ENCODE assay signal across 18 cellular contexts in genomic region chr6:27442932-27443331, GRCh38. TPM values are rescaled to one million over a fixed set of nuclear protein-coding genes. Genes with fewer than 3 reads are reported as not detected.
DNase-seq lines count a peak whose midpoint lies in the region.
"Had no signal": no experiment of that assay in that cellular context is flagged by ENCODE, and none has a peak within 500 bp of the region (broad histone marks: within the 10 kb centered on the region; RNA-seq: fewer than 3 reads in every experiment).

No MANE protein-coding gene starts in this region.

- peak in 1 of 61 donors; percentile 33 for DNase-seq in caudate nucleus (lab: John Stamatoyannopoulos, UW)
- DNase-seq in inferior parietal cortex (ENCODE audit: extremely low spot score) = peak; percentile 73
- no peak for DNase-seq in activated CD4-positive, alpha-beta T cell treated with anti-CD3 and anti-CD28 coated beads, Interleukin-2, amount 50 U/mL, for 48 hours
- DNase-seq in SHP77 treated with DMSO at 0.1 percent for 48 hours (lab: John Stamatoyannopoulos, UW) = no peak
- DNase-seq in CD8-positive, alpha-beta memory T cell = no peak
- DNase-seq: BE2C; Calu3; CD4-positive, alpha-beta T cell; COR-L47; DMS53; DMS79 treated with DMSO at 0.1 percent for 48 hours; GF-D8; H9; HFFc6 had no signal

- H3K27me3 Mint-ChIP-seq in CD8-positive, alpha-beta memory T cell = no peaks in the 10 kb centered on the region
- H3K27me3 Mint-ChIP-seq: CD4-positive, alpha-beta T cell had no signal

- H3K36me3 ChIP-seq in CD8-positive, alpha-beta memory T cell (ENCODE audit: insufficient read depth, low read length) = no peaks in the 10 kb centered on the region
- H3K36me3 ChIP-seq: BE2C had no signal

- H3K4me3 Mint-ChIP-seq in CD8-positive, alpha-beta memory T cell = no peak overlapping the region
- H3K4me3 Mint-ChIP-seq: CD14-positive monocyte; CD4-positive, alpha-beta T cell; GM23338; H9; HFFc6 had no signal

- H3K4me1 Mint-ChIP-seq in CD8-positive, alpha-beta memory T cell = no peaks in the 10 kb centered on the region
- H3K4me1 Mint-ChIP-seq: CD14-positive monocyte, GM23338, H9 had no signal

- POLR2A ChIA-PET in CD8-positive, alpha-beta memory T cell (lab: Charles Lee) = no interaction called here

- H3K27me3 ChIP-seq in CD8-positive, alpha-beta memory T cell (ENCODE audit: insufficient read depth, low read length, poor library complexity, severe bottlenecking) = no peaks in the 10 kb centered on the region
- H3K27me3 ChIP-seq: BE2C; BLaER1 treated with 17β-estradiol and CSF1 and Interleukin-3, amounts not matched to agents 10 nM and 100 nM had no signal

- no peaks in the 10 kb centered on the region for H3K4me1 ChIP-seq in CD8-positive, alpha-beta memory T cell (ENCODE audit: insufficient read depth, low read length)
- H3K4me1 ChIP-seq: BE2C; BLaER1 treated with 17β-estradiol and CSF1 and Interleukin-3, amounts not matched to agents 10 nM and 100 nM had no signal

- H3K27ac ChIP-seq in caudate nucleus (ENCODE audit: low read depth, low read length) = peak overlapping the region; percentile 86
- peak overlapping the region; percentile 23 for H3K27ac ChIP-seq in temporal lobe (ENCODE audit: low read depth, low read length)
- no peak overlapping the region for H3K27ac ChIP-seq in CD8-positive, alpha-beta memory T cell (ENCODE audit: low read depth, low read length)
- H3K27ac ChIP-seq: BLaER1 treated with 17β-estradiol and CSF1 and Interleukin-3, amounts not matched to agents 10 nM and 100 nM had no signal

- H3K9me3 ChIP-seq in CD8-positive, alpha-beta memory T cell (ENCODE audit: low read length) = peaks cover 6% of the 10 kb centered on the region
- H3K9me3 ChIP-seq: BE2C had no signal

- peaks cover 2 to 35% (median 12%) of the 10 kb centered on the region in 3 donors for H3K36me3 Mint-ChIP-seq in CD8-positive, alpha-beta memory T cell

- CTCF ChIA-PET in CD8-positive, alpha-beta memory T cell (lab: Charles Lee) = no interaction called here

- H3K4me3 ChIP-seq in CD8-positive, alpha-beta memory T cell (ENCODE audit: low read length) = no peak overlapping the region
- H3K4me3 ChIP-seq: BLaER1 treated with 17β-estradiol and CSF1 and Interleukin-3, amounts not matched to agents 10 nM and 100 nM; GM23338 had no signal

- no peak overlapping the region for H3K27ac Mint-ChIP-seq in CD8-positive, alpha-beta memory T cell
- H3K27ac Mint-ChIP-seq: CD14-positive monocyte; CD4-positive, alpha-beta T cell; GM23338; H9; HFFc6 had no signal

- H3K9me3 Mint-ChIP-seq in CD8-positive, alpha-beta memory T cell = peaks cover 21 to 49% (median 38%) of the 10 kb centered on the region in 5 donors

RNA-seq across cellular contexts. Expression of gene ZNF184, which starts 30.0 kb away (rescaled TPM):
- 22.9 TPM for total RNA-seq in temporal lobe
- 10 to 100 TPM in 1 of 2 experiments, 1 to 10 TPM in 1; 9.7 to 10.0 TPM for total RNA-seq in CD8-positive, alpha-beta memory T cell
- 10.8 TPM for polyA plus RNA-seq in CD8-positive, alpha-beta memory T cell

RNA-seq across cellular contexts. Expression of gene ZNF391, which starts 54.4 kb away (rescaled TPM):
- 2.5 TPM for total RNA-seq in temporal lobe
- 1 to 10 TPM; 2.9 to 3.7 TPM for total RNA-seq in CD8-positive, alpha-beta memory T cell
- 1.6 TPM for polyA plus RNA-seq in CD8-positive, alpha-beta memory T cell
